Comparison of ENCODE assay signal across 18 cellular contexts in genomic region chr3:38532529-38532928, GRCh38. TPM values are rescaled to one million over a fixed set of nuclear protein-coding genes. Genes with fewer than 3 reads are reported as not detected.
DNase-seq lines count a peak whose midpoint lies in the region; ATAC-seq and TF ChIP-seq lines count a peak whose summit lies in the region.
"Had no signal": no experiment of that assay in that cellular context is flagged by ENCODE, and none has a peak within 500 bp of the region (broad histone marks: within the 10 kb centered on the region; RNA-seq: fewer than 3 reads in every experiment).

No MANE protein-coding gene starts in this region.

- intact Hi-C loops in left ventricle myocardium inferior (cut with micrococcal nuclease) = no loop called here
- intact Hi-C loops in left ventricle myocardium superior (cut with micrococcal nuclease) = no loop called here
- intact Hi-C loops in stomach (cut with DNase I; ENCODE audit: low total_unique reads) = no loop called here

- H3K27ac ChIP-seq in left ventricle myocardium inferior (replicated peaks) (peak overlapping the region; percentile 84), lung (ENCODE audit: low read depth in 1 of 2, low read length in 1 of 2) (peak overlapping the region in 1 of 2 donors; percentile 84), stomach (no peak overlapping the region)

- TF ChIP-seq CTCF in left ventricle myocardium inferior (IDR thresholded peaks at IDR 0.05; ENCODE audit: borderline replicate concordance) (no peak), lung (IDR thresholded peaks at IDR 0.05; ENCODE audit: control extremely low read depth, extremely low read depth) (no peak), stomach (IDR thresholded peaks at IDR 0.05) (no peak)

- DNase-seq in left ventricle myocardium inferior = no peak
- DNase-seq in left ventricle myocardium superior = no peak
- DNase-seq in ecto neural progenitor cell (ENCODE audit: low spot score) = peak; percentile 22
- DNase-seq in lung (ENCODE audit: low spot score) = peak; percentile 19
- no peak for DNase-seq in stomach
- no peak for DNase-seq in NCI-H510A (lab: John Stamatoyannopoulos, UW)
- DNase-seq: ACHN; BE2C; C1 segment of cervical spinal cord; CD4-positive, CD25-positive, alpha-beta regulatory T cell; CD8-positive, alpha-beta memory T cell; COR-L47; DMS 273 treated with DMSO at 0.1 percent for 48 hours; DMS53; DND-41; EL had no signal

- H3K4me1 ChIP-seq in left ventricle myocardium inferior (peaks cover 72% of the 10 kb centered on the region), lung (ENCODE audit: control insufficient read depth in 2 of 2, insufficient read depth in 2 of 2, low read length in 2 of 2) (peaks cover 0 to 7% of the 10 kb centered on the region in 2 donors), stomach (no peaks in the 10 kb centered on the region)

- H3K36me3 ChIP-seq in left ventricle myocardium inferior (peaks cover 20% of the 10 kb centered on the region), lung (ENCODE audit: control insufficient read depth in 2 of 2, insufficient read depth in 2 of 2, low read length in 2 of 2) (peaks cover 0 to 7% of the 10 kb centered on the region in 2 donors), stomach (peaks cover 0 to 50% (median 18%) of the 10 kb centered on the region in 4 donors)
- H3K36me3 ChIP-seq: BE2C had no signal

- ATAC-seq in left ventricle myocardium superior (no peak), lung (ENCODE audit: insufficient read depth, low FRiP score) (no peak)
- ATAC-seq: GM12878 had no signal

- H3K9me3 ChIP-seq in left ventricle myocardium inferior (replicated peaks) (peaks cover 10% of the 10 kb centered on the region), lung (ENCODE audit: control insufficient read depth in 2 of 2, insufficient read depth in 1 of 2, low read length in 1 of 2) (no peaks in the 10 kb centered on the region), stomach (no peaks in the 10 kb centered on the region)
- H3K9me3 ChIP-seq: BE2C, HAP-1 had no signal

- no peak overlapping the region for H3K4me3 ChIP-seq in left ventricle myocardium inferior
- H3K4me3 ChIP-seq in lung = no peak overlapping the region
- no peak overlapping the region for H3K4me3 ChIP-seq in stomach
- H3K4me3 ChIP-seq: GM12878, HAP-1 had no signal

- TF ChIP-seq EP300 in stomach (IDR thresholded peaks at IDR 0.05) = no peak

- H3K27me3 ChIP-seq in left ventricle myocardium inferior (ENCODE audit: low read depth) (no peaks in the 10 kb centered on the region), lung (ENCODE audit: control insufficient read depth, insufficient read depth) (no peaks in the 10 kb centered on the region), stomach (no peaks in the 10 kb centered on the region)
- H3K27me3 ChIP-seq: BE2C had no signal

- TF ChIP-seq POLR2A in stomach (IDR thresholded peaks at IDR 0.05) = no peak

- 64 to 65% methylated on average over 3 of the region's 3 CpGs for WGBS in lung, 2 donors
- WGBS in stomach, 5 donors = 60 to 93% (median 65%) methylated on average over 2 to 3 of the region's 3 CpGs

RNA-seq across cellular contexts. Expression of gene EXOG, which starts 36.4 kb away (rescaled TPM):
- 27.9 TPM for total RNA-seq in left ventricle myocardium inferior
- 27.0 TPM for total RNA-seq in left ventricle myocardium superior
- 10 to 100 TPM; 14.0 to 16.5 TPM for total RNA-seq in lung
- 1 to 10 TPM; 3.1 to 8.3 TPM for polyA plus RNA-seq in lung
- total RNA-seq in stomach = 100 to 1,000 TPM in 1 of 5 donors, 10 to 100 TPM in 2, 1 to 10 TPM in 1, not detected in 1; 4.3 to 202 (median 35.8) TPM
- polyA plus RNA-seq in stomach = 1 to 10 TPM; 2.4 to 2.6 (median 2.4) TPM

Comparison
In these comparisons a context has a peak if more than half of its experiments do, and no peak if none do; other contexts are left out.
1. DNase-seq: peak in ecto neural progenitor cell (single experiment) and lung (single experiment); none in left ventricle myocardium inferior (single experiment), left ventricle myocardium superior (single experiment), stomach (single experiment) and NCI-H510A (single experiment).